Comparison of ENCODE assay signal across 1 cellular context in genomic region chr2:42978887-42979415, GRCh38.
TF ChIP-seq lines count a peak whose summit lies in the region.

No MANE protein-coding gene starts in this region.

TF ChIP-seq in HepG2, 621 proteins besides CTCF, POLR2A, EP300 and RAD21 (continued from another document):
- TF ChIP-seq ZNF512B (CRISPR knock-in tag; IDR thresholded peaks at IDR 0.05; ENCODE audit: borderline replicate concordance) = no peak
